8 cellular contexts compared by ENCODE assay signal in the genomic region with DNA sequence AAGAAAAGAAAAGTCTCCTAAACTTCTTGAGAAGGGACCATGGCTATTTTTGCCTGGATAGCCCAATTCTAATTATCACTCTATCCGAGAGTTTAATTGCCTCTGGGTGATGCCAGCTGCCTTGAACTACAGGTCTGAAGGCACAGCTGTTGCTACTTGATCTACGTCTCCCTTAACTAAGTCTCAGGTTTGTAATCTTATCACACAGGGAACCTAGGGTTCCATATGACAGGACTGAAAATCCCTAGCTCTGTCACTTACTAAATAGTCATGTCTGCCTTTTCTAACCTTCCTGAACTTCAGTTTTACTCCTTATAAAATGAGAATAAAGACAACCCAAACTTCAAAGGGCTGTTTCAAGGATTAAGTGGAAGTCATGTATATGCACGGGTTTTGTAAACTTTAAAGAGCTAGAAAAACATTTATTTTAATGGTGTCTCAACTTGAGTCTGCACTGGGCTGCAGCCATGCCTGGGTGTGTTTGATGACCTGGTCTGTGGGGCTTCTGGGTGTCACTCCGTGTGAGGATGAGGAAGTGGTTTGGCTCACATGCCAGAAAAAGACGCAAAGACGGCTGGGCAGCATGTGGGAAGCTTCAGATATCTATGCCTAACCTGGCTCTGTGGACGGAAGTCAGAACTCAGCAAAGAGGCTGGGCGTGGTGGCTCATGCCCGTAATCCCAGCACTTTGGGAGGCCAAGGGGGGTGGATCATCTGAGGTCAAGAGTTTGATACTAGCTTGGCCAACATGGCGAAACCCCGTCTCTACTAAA.
A peak's percentile ranks its signal among the peaks of the same experiment; 100 is the strongest.
DNase-seq lines count a peak whose midpoint lies in the region; ATAC-seq and TF ChIP-seq lines count a peak whose summit lies in the region.

No MANE protein-coding gene starts in this region.

- no peaks in the 10 kb centered on the region for H3K4me1 ChIP-seq in mucosa of descending colon (ENCODE audit: low read depth)

- peak overlapping the region; percentile 20 for H3K27ac Mint-ChIP-seq in activated naive CD4-positive, alpha-beta T cell treated with anti-CD3 and anti-CD28 coated beads, Interleukin-2, amount 10 ng/mL, durations not matched to agents 7 days and 5 days

- no peaks in the 10 kb centered on the region for H3K9me3 Mint-ChIP-seq in activated naive CD4-positive, alpha-beta T cell treated with anti-CD3 and anti-CD28 coated beads, Interleukin-2, amount 10 ng/mL, durations not matched to agents 7 days and 5 days

- DNase-seq in GF-D8 (lab: John Stamatoyannopoulos, UW) = peak; percentile 84
- DNase-seq in LHCN-M2 (ENCODE audit: low read depth) = peak; percentile 5
- peak; percentile 44 for DNase-seq in activated naive CD4-positive, alpha-beta T cell treated with anti-CD3 and anti-CD28 coated beads, Interleukin-2, amount 10 ng/mL, durations not matched to agents 7 days and 5 days
- peak; percentile 50 to 65 (median 65) for DNase-seq in mucosa of descending colon
- no peak for DNase-seq in SHP77 (lab: John Stamatoyannopoulos, UW)
- DNase-seq in NCI-H1105 (lab: John Stamatoyannopoulos, UW) = no peak
- no peak for DNase-seq in NCI-H345 (lab: John Stamatoyannopoulos, UW)

- H3K4me3 Mint-ChIP-seq in activated naive CD4-positive, alpha-beta T cell treated with anti-CD3 and anti-CD28 coated beads, Interleukin-2, amount 10 ng/mL, durations not matched to agents 7 days and 5 days = no peak overlapping the region

- H3K36me3 Mint-ChIP-seq in activated naive CD4-positive, alpha-beta T cell treated with anti-CD3 and anti-CD28 coated beads, Interleukin-2, amount 10 ng/mL, durations not matched to agents 7 days and 5 days = no peaks in the 10 kb centered on the region

- CTCF ChIA-PET in activated naive CD4-positive, alpha-beta T cell treated with anti-CD3 and anti-CD28 coated beads, Interleukin-2, amount 10 ng/mL, durations not matched to agents 7 days and 5 days (lab: Charles Lee) = interaction anchor here (0.6 to 2.1 kb wide), 4 partner anchors 13 to 504 kb away, joined by 3 to 5 read pairs (median 4); no protein-coding TSS in a partner anchor

- H3K36me3 ChIP-seq in mucosa of descending colon (ENCODE audit: low read depth) = no peaks in the 10 kb centered on the region

- intact Hi-C loops in mucosa of descending colon (cut with DNase I, micrococcal nuclease) = no loop called here

- peaks cover 29% of the 10 kb centered on the region for H3K4me1 Mint-ChIP-seq in activated naive CD4-positive, alpha-beta T cell treated with anti-CD3 and anti-CD28 coated beads, Interleukin-2, amount 10 ng/mL, durations not matched to agents 7 days and 5 days

- ATAC-seq in GM21526 (IDR thresholded peaks at IDR 0.05; ENCODE audit: low FRiP score, unreplicated experiment) (peak; percentile 65), mucosa of descending colon (peak; percentile 80)

- H3K4me3 ChIP-seq in mucosa of descending colon = no peak overlapping the region

- H3K27me3 Mint-ChIP-seq in activated naive CD4-positive, alpha-beta T cell treated with anti-CD3 and anti-CD28 coated beads, Interleukin-2, amount 10 ng/mL, durations not matched to agents 7 days and 5 days = peaks cover 30% of the 10 kb centered on the region

- H3K9me3 ChIP-seq in mucosa of descending colon = no peaks in the 10 kb centered on the region

- TF ChIP-seq CTCF in mucosa of descending colon (IDR thresholded peaks at IDR 0.05) = no peak

Comparison
In these comparisons a context has a peak if more than half of its experiments do, and no peak if none do; other contexts are left out.
1. DNase-seq: peak in GF-D8 (single experiment), LHCN-M2 (single experiment), activated naive CD4-positive, alpha-beta T cell treated with anti-CD3 and anti-CD28 coated beads, Interleukin-2, amount 10 ng/mL, durations not matched to agents 7 days and 5 days (single experiment) and mucosa of descending colon (3 of 3); none in SHP77 (0 of 2), NCI-H1105 (single experiment) and NCI-H345 (single experiment).